ENCODE assay signal across 10 cellular contexts in the genomic region with DNA sequence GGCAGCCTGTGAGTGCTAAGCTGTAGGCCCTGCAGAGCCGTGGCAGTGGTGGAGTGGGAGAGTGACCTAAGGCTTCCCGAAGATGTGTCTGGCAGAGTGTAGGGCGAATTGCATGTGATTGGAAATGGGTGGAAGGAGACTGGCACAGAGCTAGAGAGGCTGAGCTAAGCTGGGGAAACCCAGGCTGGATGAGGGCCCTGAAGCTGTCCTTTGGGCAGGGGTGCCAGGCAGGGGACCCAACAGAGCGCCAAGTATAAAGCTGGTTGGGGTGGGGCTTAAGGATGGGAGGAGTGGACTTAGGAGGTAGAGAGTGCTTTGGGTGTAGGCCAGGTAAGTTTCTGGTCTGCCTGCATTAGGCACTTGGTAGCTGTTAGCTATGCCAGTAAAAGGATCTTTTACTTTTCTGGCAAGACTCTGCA. TPM values are rescaled to one million over a fixed set of nuclear protein-coding genes. Genes with fewer than 3 reads are reported as not detected.
DNase-seq lines count a peak whose midpoint lies in the region; ATAC-seq and TF ChIP-seq lines count a peak whose summit lies in the region.
"Had no signal": no experiment of that assay in that cellular context is flagged by ENCODE, and none has a peak within 500 bp of the region (broad histone marks: within the 10 kb centered on the region; RNA-seq: fewer than 3 reads in every experiment).

No MANE protein-coding gene starts in this region.

- H3K36me3 ChIP-seq in gastroesophageal sphincter (no peaks in the 10 kb centered on the region), skeletal muscle satellite cell (ENCODE audit: insufficient read depth, low read length) (no peaks in the 10 kb centered on the region)

- no peak for TF ChIP-seq CTCF in gastroesophageal sphincter (IDR thresholded peaks at IDR 0.05)

- H3K4me3 ChIP-seq in gastroesophageal sphincter: no peak overlapping the region
- peak overlapping the region; percentile 48 for H3K4me3 ChIP-seq in skeletal muscle satellite cell (ENCODE audit: low read length)

- no peaks in the 10 kb centered on the region for H3K36me3 Mint-ChIP-seq in T-helper 17 cell (ENCODE audit: low read depth)

- H3K27ac ChIP-seq in gastroesophageal sphincter: peak overlapping the region in 3 of 4 donors; percentile 68 to 79 (median 77)

- H3K9me3 ChIP-seq in T-helper 17 cell (ENCODE audit: control insufficient read depth, low read length, poor library complexity, severe bottlenecking) (no peaks in the 10 kb centered on the region), gastroesophageal sphincter (no peaks in the 10 kb centered on the region), skeletal muscle satellite cell (replicated peaks; ENCODE audit: low read length) (no peaks in the 10 kb centered on the region)

- H3K27ac Mint-ChIP-seq in T-helper 17 cell: peak overlapping the region; percentile 34

- peaks cover 36% of the 10 kb centered on the region for H3K4me1 Mint-ChIP-seq in T-helper 17 cell

- DNase-seq in DMS79 (lab: John Stamatoyannopoulos, UW) (peak; percentile 89), T-helper 17 cell (no peak), NCI-H82 (lab: John Stamatoyannopoulos, UW) (no peak), superior temporal gyrus (ENCODE audit: extremely low spot score) (no peak)
- DNase-seq: activated CD4-positive, CD25-positive, alpha-beta regulatory T cell; KG1 had no signal

- H3K9ac ChIP-seq in skeletal muscle satellite cell (ENCODE audit: low read depth, low read length): peak overlapping the region; percentile 35

- no peaks in the 10 kb centered on the region for H3K27me3 ChIP-seq in gastroesophageal sphincter
- H3K27me3 ChIP-seq in skeletal muscle satellite cell (ENCODE audit: control insufficient read depth, insufficient read depth, low read length): no peaks in the 10 kb centered on the region

- no peaks in the 10 kb centered on the region for H3K27me3 Mint-ChIP-seq in T-helper 17 cell

- whole genome bisulfite sequencing in gastroesophageal sphincter (ENCODE audit: low coverage in 1 of 2), 2 donors: 65 to 72% methylated on average over 2 to 4 of the region's 4 CpGs

- H3K4me2 ChIP-seq in skeletal muscle satellite cell (ENCODE audit: low read length): peak overlapping the region; percentile 81

- no peak for TF ChIP-seq POLR2A in gastroesophageal sphincter (IDR thresholded peaks at IDR 0.05)

- no peak for TF ChIP-seq EP300 in gastroesophageal sphincter (IDR thresholded peaks at IDR 0.05)

- peaks cover 3 to 55% (median 22%) of the 10 kb centered on the region in 3 donors for H3K4me1 ChIP-seq in gastroesophageal sphincter
- H3K4me1 ChIP-seq in skeletal muscle satellite cell (ENCODE audit: control insufficient read depth, insufficient read depth, low read length): peaks cover 34% of the 10 kb centered on the region

- ATAC-seq in T-helper 17 cell (no peak), gastroesophageal sphincter (peak; percentile 34), GM21529 (IDR thresholded peaks at IDR 0.05; ENCODE audit: unreplicated experiment) (no peak), GM21381 (IDR thresholded peaks at IDR 0.05; ENCODE audit: unreplicated experiment) (no peak)

- no peak overlapping the region for H3K4me3 Mint-ChIP-seq in T-helper 17 cell

RNA-seq across cellular contexts. Expression of a gene that starts 47.9 kb away (rescaled TPM):
- total RNA-seq in T-helper 17 cell (10 to 100 TPM; 45.1 to 50.7 TPM), gastroesophageal sphincter (10 to 100 TPM; 24.6 to 33.0 (median 28.9) TPM)
- total RNA-seq in skeletal muscle satellite cell (2012; rRNA removed): 12.9 and 15.9 TPM in 2 replicates
